Comparison of ENCODE assay signal across 12 cellular contexts in genomic region chr20:34791289-34792020, GRCh38. TPM values are rescaled to one million over a fixed set of nuclear protein-coding genes. Genes with fewer than 3 reads are reported as not detected.
DNase-seq lines count a peak whose midpoint lies in the region; ATAC-seq and TF ChIP-seq lines count a peak whose summit lies in the region.
"Had no signal": no experiment of that assay in that cellular context is flagged by ENCODE, and none has a peak within 500 bp of the region (broad histone marks: within the 10 kb centered on the region; RNA-seq: fewer than 3 reads in every experiment).

No MANE protein-coding gene starts in this region.

- CTCF ChIA-PET in activated CD4-positive, alpha-beta T cell treated with anti-CD3 and anti-CD28 coated beads for 36 hours (lab: Charles Lee), result no interaction called here

- no peaks in the 10 kb centered on the region for H3K27me3 Mint-ChIP-seq in activated CD4-positive, alpha-beta T cell treated with anti-CD3 and anti-CD28 coated beads for 36 hours
- H3K27me3 Mint-ChIP-seq: memory B cell had no signal

- peaks cover 15% of the 10 kb centered on the region for H3K4me1 Mint-ChIP-seq in activated CD4-positive, alpha-beta T cell treated with anti-CD3 and anti-CD28 coated beads for 36 hours

- TF ChIP-seq EP300 in suprapubic skin (IDR thresholded peaks at IDR 0.05), result no peak

- H3K9me3 Mint-ChIP-seq in activated CD4-positive, alpha-beta T cell treated with anti-CD3 and anti-CD28 coated beads for 36 hours (ENCODE audit: low read depth), result no peaks in the 10 kb centered on the region
- H3K9me3 Mint-ChIP-seq: memory B cell had no signal

- H3K4me3 Mint-ChIP-seq in activated CD4-positive, alpha-beta T cell treated with anti-CD3 and anti-CD28 coated beads for 36 hours, result no peak overlapping the region
- H3K4me3 Mint-ChIP-seq: memory B cell had no signal

- POLR2A ChIA-PET in activated CD4-positive, alpha-beta T cell treated with anti-CD3 and anti-CD28 coated beads for 36 hours (lab: Charles Lee), result no interaction called here

- H3K4me1 ChIP-seq in neutrophil (ENCODE audit: control insufficient read depth in 1 of 2, insufficient read depth in 1 of 2, low read depth in 1 of 2, low read length in 1 of 2) (peaks cover 40 to 48% of the 10 kb centered on the region in 2 experiments), suprapubic skin (peaks cover 8% of the 10 kb centered on the region)
- H3K4me1 ChIP-seq: colonic mucosa had no signal

- peaks cover 5% of the 10 kb centered on the region for H3K36me3 Mint-ChIP-seq in activated CD4-positive, alpha-beta T cell treated with anti-CD3 and anti-CD28 coated beads for 36 hours (ENCODE audit: low read depth)

- ATAC-seq in activated CD4-positive, alpha-beta T cell treated with anti-CD3 and anti-CD28 coated beads for 36 hours, result no peak
- no peak for ATAC-seq in HG02571 (IDR thresholded peaks at IDR 0.05; ENCODE audit: unreplicated experiment)

- TF ChIP-seq CTCF in neutrophil (IDR thresholded peaks at IDR 0.05), result no peak
- no peak for TF ChIP-seq CTCF in suprapubic skin (IDR thresholded peaks at IDR 0.05)

- no peaks in the 10 kb centered on the region for H3K9me3 ChIP-seq in neutrophil
- no peaks in the 10 kb centered on the region for H3K9me3 ChIP-seq in suprapubic skin
- H3K9me3 ChIP-seq: colonic mucosa had no signal

- no peak overlapping the region for H3K27ac Mint-ChIP-seq in activated CD4-positive, alpha-beta T cell treated with anti-CD3 and anti-CD28 coated beads for 36 hours
- H3K27ac Mint-ChIP-seq: memory B cell had no signal

- H3K36me3 ChIP-seq in neutrophil (peaks cover 31% of the 10 kb centered on the region), suprapubic skin (peaks cover 19% of the 10 kb centered on the region)

- in situ Hi-C loops in KBM-7 (cut with MboI; ENCODE audit: low pct_unique_long_range_greater_than_20kb, low sequenced_read_pairs), result no loop called here

- TF ChIP-seq POLR2A in erythroblast (IDR thresholded peaks at IDR 0.05; ENCODE audit: low read length) (no peak), suprapubic skin (IDR thresholded peaks at IDR 0.05) (no peak)

- 85% methylated on average over 2 of the region's 2 CpGs for WGBS in suprapubic skin

- H3K27me3 ChIP-seq in neutrophil (no peaks in the 10 kb centered on the region), suprapubic skin (no peaks in the 10 kb centered on the region)
- H3K27me3 ChIP-seq: colonic mucosa had no signal

- peak overlapping the region; percentile 59 for H3K27ac ChIP-seq in neutrophil
- H3K27ac ChIP-seq in suprapubic skin, result no peak overlapping the region
- H3K27ac ChIP-seq: colonic mucosa had no signal

- peak; percentile 65 for DNase-seq in GM03348 (ENCODE audit: low spot score)
- peak; percentile 54 for DNase-seq in NCI-H2171 treated with DMSO at 0.1 percent for 48 hours (lab: John Stamatoyannopoulos, UW)
- peak; percentile 16 to 66 for DNase-seq in erythroblast (lab: John Stamatoyannopoulos, UW)
- DNase-seq in activated CD4-positive, alpha-beta T cell treated with anti-CD3 and anti-CD28 coated beads for 36 hours, result no peak
- DNase-seq in suprapubic skin (ENCODE audit: low spot score in 2 of 2), result no peak
- no peak for DNase-seq in KBM-7
- DNase-seq: activated CD4-positive, CD25-positive, alpha-beta regulatory T cell; colonic mucosa; NCI-H1694 had no signal

- intact Hi-C loops in activated CD4-positive, alpha-beta T cell treated with anti-CD3 and anti-CD28 coated beads for 36 hours (cut with DNase I, micrococcal nuclease), result no loop called here

- H3K4me3 ChIP-seq in neutrophil (ENCODE audit: low read depth in 1 of 2, low read length in 1 of 2) (no peak overlapping the region), suprapubic skin (no peak overlapping the region)
- H3K4me3 ChIP-seq: colonic mucosa had no signal

RNA-seq across cellular contexts. Expression of gene NCOA6, which starts 34.0 kb away (rescaled TPM):
- 10 to 100 TPM; 20.3 to 31.1 TPM for total RNA-seq in activated CD4-positive, alpha-beta T cell treated with anti-CD3 and anti-CD28 coated beads for 36 hours
- 10 to 100 TPM; 27.7 to 48.4 (median 40.5) TPM for total RNA-seq in suprapubic skin

Comparison
In these comparisons a context has a peak if more than half of its experiments do, and no peak if none do; other contexts are left out.
1. DNase-seq: peak in GM03348 (single experiment), NCI-H2171 treated with DMSO at 0.1 percent for 48 hours (single experiment) and erythroblast (2 of 2); none in activated CD4-positive, alpha-beta T cell treated with anti-CD3 and anti-CD28 coated beads for 36 hours (single experiment), suprapubic skin (0 of 2) and KBM-7 (single experiment).